24 cellular contexts compared by ENCODE assay signal in the genomic region with DNA sequence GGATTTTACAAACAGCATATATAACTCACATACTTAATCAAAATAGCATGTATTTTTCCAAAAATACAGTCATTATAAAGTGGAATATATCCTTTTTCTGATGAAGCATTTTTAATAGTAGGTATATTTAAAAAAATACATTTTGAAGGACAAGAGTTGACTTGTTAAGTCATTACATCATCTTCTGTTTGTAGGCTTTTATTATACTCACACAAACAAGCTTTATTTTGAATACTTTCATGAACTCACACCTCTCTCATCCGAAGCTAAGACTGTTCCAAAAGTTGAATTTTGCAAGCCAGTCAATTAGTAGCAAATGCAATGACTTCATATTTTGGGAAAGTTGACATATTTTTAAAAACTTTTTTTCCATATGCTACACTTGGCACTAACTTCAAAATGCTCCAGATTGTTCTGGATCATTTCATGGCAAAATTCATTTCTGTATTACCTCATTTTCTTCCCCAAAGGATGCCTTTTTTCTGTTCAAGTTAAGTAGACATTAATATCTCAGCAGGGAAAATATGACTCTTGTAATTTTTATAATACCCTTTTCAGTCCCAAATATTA.
"Had no signal": no experiment of that assay in that cellular context is flagged by ENCODE, and none has a peak within 500 bp of the region (broad histone marks: within the 10 kb centered on the region; RNA-seq: fewer than 3 reads in every experiment).

No MANE protein-coding gene starts in this region.

- H3K9ac ChIP-seq: neural progenitor cell had no signal

- H3K4me1 ChIP-seq: esophagus squamous epithelium, gastrocnemius medialis, left ventricle myocardium inferior, neural progenitor cell, psoas muscle, suprapubic skin, vagina had no signal

- ATAC-seq: activated CD8-positive, alpha-beta memory T cell treated with anti-CD3 and anti-CD28 coated beads, Interleukin-2, amount 10 ng/mL, durations not matched to agents 7 days and 5 days; gastrocnemius medialis; naive thymus-derived CD4-positive, alpha-beta T cell; psoas muscle; right cardiac atrium; stimulated activated naive CD8-positive, alpha-beta T cell treated with anti-CD3 and anti-CD28 coated beads, Interleukin-15, amount 100 ng/mL, for 72 hours; T-cell had no signal

- H2AFZ ChIP-seq: neural progenitor cell had no signal

- H3K9me3 ChIP-seq: esophagus squamous epithelium, gastrocnemius medialis, left ventricle myocardium inferior, ovary, psoas muscle, suprapubic skin, vagina had no signal

- H3K4me2 ChIP-seq: neural progenitor cell had no signal

- DNase-seq: activated B cell treated with CpG ODN at 0.5 μM for 24 hours; activated CD4-positive, alpha-beta memory T cell treated with anti-CD3 and anti-CD28 coated beads, Interleukin-2, amount 10 ng/mL, durations not matched to agents 7 days and 5 days; activated CD4-positive, alpha-beta T cell treated with anti-CD3 and anti-CD28 coated beads for 48 hours; activated CD8-positive, alpha-beta memory T cell treated with anti-CD3 and anti-CD28 coated beads, Interleukin-2, amount 10 ng/mL, durations not matched to agents 7 days and 5 days; activated naive CD4-positive, alpha-beta T cell treated with Interleukin-2 at 50 U/mL for 16 hours; anterior cingulate cortex; cortex of kidney; effector CD4-positive, alpha-beta T cell; esophagus squamous epithelium; gastrocnemius medialis; head of caudate nucleus; left ventricle myocardium inferior; naive thymus-derived CD4-positive, alpha-beta T cell; ovary; psoas muscle; right cardiac atrium; stimulated activated CD4-positive, alpha-beta T cell treated with anti-CD3 and anti-CD28 coated beads, Interleukin-2, amount 100 ng/mL, for 48 hours; stimulated activated naive CD8-positive, alpha-beta T cell treated with anti-CD3 and anti-CD28 coated beads, Interleukin-15, amount 100 ng/mL, for 72 hours; T-cell; trophoblast cell had no signal

- H3K27ac ChIP-seq: esophagus squamous epithelium, gastrocnemius medialis, left ventricle myocardium inferior, neural progenitor cell, ovary, psoas muscle, skin epidermis, suprapubic skin, vagina had no signal

- H3K27me3 ChIP-seq: esophagus squamous epithelium, gastrocnemius medialis, neural progenitor cell, ovary, suprapubic skin, vagina had no signal

- H3K4me3 ChIP-seq: esophagus squamous epithelium, gastrocnemius medialis, left ventricle myocardium inferior, neural progenitor cell, ovary, psoas muscle, skin epidermis, suprapubic skin, vagina had no signal

- H3K36me3 ChIP-seq: esophagus squamous epithelium, gastrocnemius medialis, left ventricle myocardium inferior, neural progenitor cell, ovary, suprapubic skin, vagina had no signal
